Comparison of ENCODE assay signal across 21 cellular contexts in genomic region chr20:10580700-10581099, GRCh38.
A peak's percentile ranks its signal among the peaks of the same experiment; 100 is the strongest.
DNase-seq lines count a peak whose midpoint lies in the region; ATAC-seq and TF ChIP-seq lines count a peak whose summit lies in the region.
"Had no signal": no experiment of that assay in that cellular context is flagged by ENCODE, and none has a peak within 500 bp of the region (broad histone marks: within the 10 kb centered on the region; RNA-seq: fewer than 3 reads in every experiment).

No MANE protein-coding gene starts in this region.

- TF ChIP-seq CTCF in mammary epithelial cell (conservative IDR thresholded peaks at IDR 0.05 in 1 of 2, IDR thresholded peaks at IDR 0.05 in 1 of 2; ENCODE audit: extremely low read depth in 1 of 2, insufficient read depth in 1 of 2, low read depth in 1 of 2, low read length in 2 of 2) (no peak), breast epithelium (IDR thresholded peaks at IDR 0.05) (no peak), RWPE2 (IDR thresholded peaks at IDR 0.05; ENCODE audit: poor library complexity, severe bottlenecking) (no peak)

- H3K23ac ChIP-seq in trophoblast cell (ENCODE audit: low read length) = peak overlapping the region; percentile 94

- H3K27ac ChIP-seq in mammary epithelial cell (ENCODE audit: insufficient read depth, low read depth, low read length) (no peak overlapping the region), breast epithelium (no peak overlapping the region), RWPE2 (ENCODE audit: poor library complexity, severe bottlenecking) (peak overlapping the region; percentile 83), trophoblast cell (ENCODE audit: low read depth, low read length) (no peak overlapping the region)
- H3K27ac ChIP-seq: 22Rv1, SK-N-MC had no signal

- H3K79me2 ChIP-seq in mammary epithelial cell (ENCODE audit: insufficient read depth, low read length) (no peaks in the 10 kb centered on the region), trophoblast cell (ENCODE audit: control insufficient read depth, insufficient read depth, low read length, poor library complexity) (no peaks in the 10 kb centered on the region)

- H2BK5ac ChIP-seq in trophoblast cell (ENCODE audit: low read depth, low read length, poor library complexity) = no peak overlapping the region

- peak overlapping the region; percentile 0 for H3K4me2 ChIP-seq in mammary epithelial cell (ENCODE audit: insufficient read depth, low read depth, low read length)
- H3K4me2 ChIP-seq in trophoblast cell (ENCODE audit: low read length) = no peak overlapping the region

- H2AFZ ChIP-seq in mammary epithelial cell (ENCODE audit: low read depth, low read length) (no peak overlapping the region), trophoblast cell (ENCODE audit: insufficient read depth, low read length, poor library complexity) (no peak overlapping the region)

- no peak overlapping the region for H2BK12ac ChIP-seq in trophoblast cell (ENCODE audit: low read length)

- in situ Hi-C loops in mammary epithelial cell (cut with MboI; ENCODE audit: low sequenced_read_pairs in 2 of 2) = no loop called here

- H3K79me1 ChIP-seq in trophoblast cell (ENCODE audit: low read length) = no peaks in the 10 kb centered on the region

- H3K4me1 ChIP-seq in mammary epithelial cell (ENCODE audit: insufficient read depth, low read length) = peaks cover 48% of the 10 kb centered on the region
- H3K4me1 ChIP-seq in breast epithelium = no peaks in the 10 kb centered on the region
- H3K4me1 ChIP-seq in RWPE2 (ENCODE audit: insufficient read depth, poor library complexity, severe bottlenecking) = peaks cover 50% of the 10 kb centered on the region
- no peaks in the 10 kb centered on the region for H3K4me1 ChIP-seq in trophoblast cell (ENCODE audit: control insufficient read depth in 1 of 2, insufficient read depth in 2 of 2, low read length in 2 of 2)
- H3K4me1 ChIP-seq: BE2C had no signal

- no peak for TF ChIP-seq POLR2A in breast epithelium (IDR thresholded peaks at IDR 0.05)

- ATAC-seq in RWPE2 (ENCODE audit: low read depth) (peak; percentile 55), esophagus mucosa (peak; percentile 50), HG03175 (IDR thresholded peaks at IDR 0.05; ENCODE audit: unreplicated experiment) (no peak)
- ATAC-seq: Panc1 had no signal

- no peaks in the 10 kb centered on the region for H4K20me1 ChIP-seq in mammary epithelial cell (ENCODE audit: insufficient read depth, low read length)

- H4K91ac ChIP-seq in trophoblast cell (ENCODE audit: low read depth, low read length) = no peak overlapping the region

- no peak for DNase-seq in mammary epithelial cell
- no peak for DNase-seq in breast epithelium (ENCODE audit: low spot score in 2 of 2)
- no peak for DNase-seq in RWPE2 (ENCODE audit: low spot score)
- DNase-seq in trophoblast cell = no peak
- DNase-seq in effector CD8-positive, alpha-beta T cell (lab: John Stamatoyannopoulos, UW) = no peak
- no peak for DNase-seq in AG08395 (ENCODE audit: low spot score)
- DNase-seq: BE2C; CD4-positive, CD25-positive, alpha-beta regulatory T cell; NCI-H1092 treated with DMSO at 0.1 percent for 48 hours; NCI-H1436 treated with DMSO at 0.1 percent for 48 hours; NCI-H2029; NCI-H446 treated with DMSO at 0.1 percent for 48 hours; NCI-H526; NCI-H82; NK-92 treated with Interleukin-12 subunit alpha and Interleukin-12 subunit beta, amount 100 ng/mL, for 24 hours; SIG-M5 had no signal

- H3K27me3 ChIP-seq in mammary epithelial cell (ENCODE audit: insufficient read depth, low read length) (no peaks in the 10 kb centered on the region), breast epithelium (no peaks in the 10 kb centered on the region), RWPE2 (ENCODE audit: insufficient read depth, poor library complexity, severe bottlenecking) (no peaks in the 10 kb centered on the region), trophoblast cell (ENCODE audit: insufficient read depth, low read length) (no peaks in the 10 kb centered on the region)
- H3K27me3 ChIP-seq: BE2C had no signal

- intact Hi-C loops in mammary epithelial cell (cut with micrococcal nuclease) (loop anchor here (2.0 kb wide), 1 partner anchor 18 kb away; no protein-coding TSS in a partner anchor), breast epithelium (cut with DNase I; ENCODE audit: low total_unique reads) (no loop called here)

- 82% methylated on average over 2 of the region's 2 CpGs for WGBS in mammary epithelial cell (ENCODE audit: low coverage, missing lambda C conversion rate)
- no CpG with 5 or more reads among the region's 2 CpGs for WGBS in trophoblast cell (ENCODE audit: extremely low coverage, insufficient coverage, insufficient read length)

- no peak overlapping the region for H3K14ac ChIP-seq in trophoblast cell (ENCODE audit: low read length)

- CTCF ChIA-PET in mammary epithelial cell (lab: Charles Lee; ENCODE audit: low non-redundant PET) = no interaction called here

- H4K8ac ChIP-seq in trophoblast cell (ENCODE audit: low read depth, low read length) = no peak overlapping the region

- no peak overlapping the region for H3K4ac ChIP-seq in trophoblast cell (ENCODE audit: low read depth, low read length)

- no TSS peak for BruUV-seq in mammary epithelial cell (replicated peaks; lab: Mats Ljungman, UMichigan)

- H3K9me3 ChIP-seq in mammary epithelial cell (replicated peaks; ENCODE audit: insufficient read depth, low read length) (no peaks in the 10 kb centered on the region), breast epithelium (no peaks in the 10 kb centered on the region), RWPE2 (ENCODE audit: severe bottlenecking) (no peaks in the 10 kb centered on the region), trophoblast cell (ENCODE audit: insufficient read depth, low read depth, low read length) (no peaks in the 10 kb centered on the region)
- H3K9me3 ChIP-seq: BE2C had no signal

- H3K9ac ChIP-seq in mammary epithelial cell (ENCODE audit: insufficient read depth, low read length) (no peak overlapping the region), trophoblast cell (ENCODE audit: low read length) (no peak overlapping the region)

- no peak overlapping the region for H2AK5ac ChIP-seq in trophoblast cell (ENCODE audit: low read length)

- dilution Hi-C loops in mammary epithelial cell (cut with HindIII; ENCODE audit: low sequenced_read_pairs) = no loop called here

- no peak overlapping the region for H4K12ac ChIP-seq in trophoblast cell (ENCODE audit: low read depth, low read length)

- no peak overlapping the region for H2BK120ac ChIP-seq in trophoblast cell (ENCODE audit: insufficient read depth, low read length, poor library complexity)

- no peak overlapping the region for H3K18ac ChIP-seq in trophoblast cell (ENCODE audit: low read length)

- H3K4me3 ChIP-seq in mammary epithelial cell (replicated peaks in 1 of 3; ENCODE audit: insufficient read depth in 1 of 3, low read depth in 2 of 3, low read length in 3 of 3) (no peak overlapping the region), breast epithelium (no peak overlapping the region), RWPE2 (ENCODE audit: severe bottlenecking) (no peak overlapping the region), trophoblast cell (ENCODE audit: low read depth, low read length) (no peak overlapping the region)
- H3K4me3 ChIP-seq: SK-N-MC had no signal

- no peaks in the 10 kb centered on the region for H3K36me3 ChIP-seq in mammary epithelial cell (ENCODE audit: insufficient read depth, low read length)
- no peaks in the 10 kb centered on the region for H3K36me3 ChIP-seq in breast epithelium
- H3K36me3 ChIP-seq in RWPE2 (ENCODE audit: low read depth) = no peaks in the 10 kb centered on the region
- no peaks in the 10 kb centered on the region for H3K36me3 ChIP-seq in trophoblast cell (ENCODE audit: control insufficient read depth in 1 of 2, insufficient read depth in 2 of 2, low read length in 2 of 2)
- H3K36me3 ChIP-seq: BE2C had no signal
